Comparison of ENCODE assay signal across 18 cellular contexts in the genomic region with DNA sequence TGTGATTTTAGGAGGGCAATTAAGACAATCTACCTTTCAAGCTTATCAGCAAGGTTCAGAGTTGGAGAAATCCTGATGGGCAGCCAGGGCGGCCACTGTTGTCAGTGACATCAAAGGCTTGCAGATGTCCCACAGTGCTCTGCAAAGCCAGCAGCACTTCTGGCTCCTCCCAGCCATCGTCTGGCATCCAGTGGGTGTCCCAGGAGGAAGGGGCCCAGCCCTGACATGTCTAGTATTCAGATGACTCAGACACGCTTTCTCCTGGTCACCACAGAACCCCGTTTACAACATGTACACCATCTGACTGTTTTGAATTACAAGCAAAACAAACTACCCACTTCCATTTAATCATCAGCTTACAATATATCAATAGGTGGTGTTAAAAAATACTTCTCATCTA.
"Had no signal": no experiment of that assay in that cellular context is flagged by ENCODE, and none has a peak within 500 bp of the region (broad histone marks: within the 10 kb centered on the region; RNA-seq: fewer than 3 reads in every experiment).

No MANE protein-coding gene starts in this region.

- H3K36me3 ChIP-seq: colonic mucosa, esophagus squamous epithelium, transverse colon had no signal

- H3K27ac Mint-ChIP-seq: activated naive CD4-positive, alpha-beta T cell treated with anti-CD3 and anti-CD28 coated beads, Interleukin-2, amount 10 ng/mL, durations not matched to agents 7 days and 5 days; naive thymus-derived CD4-positive, alpha-beta T cell had no signal

- H3K27ac ChIP-seq: ascending aorta, colonic mucosa, esophagus squamous epithelium, heart right ventricle, neutrophil, transverse colon had no signal

- DNase-seq: activated CD4-positive, alpha-beta T cell treated with anti-CD3 and anti-CD28 coated beads, Interleukin-2, amount 50 U/mL, for 1 hour; activated naive CD4-positive, alpha-beta T cell treated with anti-CD3 and anti-CD28 coated beads, Interleukin-2, amount 10 ng/mL, durations not matched to agents 7 days and 5 days; activated T-cell treated with anti-CD3 and anti-CD28 coated beads for 4 hours; caudate nucleus; colonic mucosa; esophagus squamous epithelium; foreskin melanocyte; heart right ventricle; naive thymus-derived CD4-positive, alpha-beta T cell; stimulated activated CD4-positive, alpha-beta T cell treated with anti-CD3 and anti-CD28 coated beads, Interleukin-15, amount 100 ng/mL, for 24 hours; stimulated activated CD4-positive, alpha-beta T cell treated with anti-CD3 and anti-CD28 coated beads, Interleukin-4, amount 100 ng/mL, for 24 hours; stimulated activated naive CD8-positive, alpha-beta T cell treated with anti-CD3 and anti-CD28 coated beads, Interleukin-15, Interleukin-2, amounts not matched to agents 100 U/mL and 50 U/mL, for 24 hours; T-helper 9 cell; transverse colon had no signal

- H3K27me3 ChIP-seq: ascending aorta, colonic mucosa, esophagus squamous epithelium, heart right ventricle, neutrophil, transverse colon had no signal

- H3K9me3 ChIP-seq: ascending aorta, colonic mucosa, esophagus squamous epithelium, heart right ventricle, neutrophil, transverse colon had no signal

- H3K4me3 ChIP-seq: ascending aorta, colonic mucosa, esophagus squamous epithelium, heart right ventricle, transverse colon had no signal

- H3K36me3 Mint-ChIP-seq: activated naive CD4-positive, alpha-beta T cell treated with anti-CD3 and anti-CD28 coated beads, Interleukin-2, amount 10 ng/mL, durations not matched to agents 7 days and 5 days; naive thymus-derived CD4-positive, alpha-beta T cell had no signal

- H3K9me3 Mint-ChIP-seq: activated naive CD4-positive, alpha-beta T cell treated with anti-CD3 and anti-CD28 coated beads, Interleukin-2, amount 10 ng/mL, durations not matched to agents 7 days and 5 days had no signal

- FAIRE-seq: islet of Langerhans had no signal

- H3K4me3 Mint-ChIP-seq: activated naive CD4-positive, alpha-beta T cell treated with anti-CD3 and anti-CD28 coated beads, Interleukin-2, amount 10 ng/mL, durations not matched to agents 7 days and 5 days; naive thymus-derived CD4-positive, alpha-beta T cell had no signal

- ATAC-seq: heart right ventricle; left lobe of liver; naive thymus-derived CD4-positive, alpha-beta T cell; stimulated activated naive CD8-positive, alpha-beta T cell treated with anti-CD3 and anti-CD28 coated beads, Interleukin-15, Interleukin-2, amounts not matched to agents 100 U/mL and 50 U/mL, for 24 hours had no signal

- H3K4me1 ChIP-seq: colonic mucosa had no signal
